In genomic region chr14:76962303-76962660, GRCh38 we compare ENCODE assay signal across 9 cellular contexts.
DNase-seq lines count a peak whose midpoint lies in the region; ATAC-seq and TF ChIP-seq lines count a peak whose summit lies in the region.
"Had no signal": no experiment of that assay in that cellular context is flagged by ENCODE, and none has a peak within 500 bp of the region (broad histone marks: within the 10 kb centered on the region; RNA-seq: fewer than 3 reads in every experiment).

No MANE protein-coding gene starts in this region.

- peaks cover 36% of the 10 kb centered on the region for H3K4me1 ChIP-seq in muscle layer of colon (ENCODE audit: insufficient read depth, low read length)

- TF ChIP-seq CTCF in 22Rv1 (IDR thresholded peaks at IDR 0.05): no peak

- H3K9me3 Mint-ChIP-seq in IgD-negative memory B cell: no peaks in the 10 kb centered on the region

- H3K36me3 ChIP-seq in muscle layer of colon (ENCODE audit: insufficient read depth, low read length): no peaks in the 10 kb centered on the region

- no peaks in the 10 kb centered on the region for H3K27me3 ChIP-seq in muscle layer of colon (ENCODE audit: control insufficient read depth in 1 of 2, insufficient read depth in 2 of 2, low read length in 2 of 2)

- DNase-seq in NCI-H1105 treated with DMSO at 0.1 percent for 48 hours (lab: John Stamatoyannopoulos, UW): no peak
- DNase-seq: NCI-H446 had no signal

- ATAC-seq in GM19395 (IDR thresholded peaks at IDR 0.05; ENCODE audit: unreplicated experiment) (no peak), HG02610 (IDR thresholded peaks at IDR 0.05; ENCODE audit: unreplicated experiment) (no peak), HG03521 (IDR thresholded peaks at IDR 0.05; ENCODE audit: unreplicated experiment) (no peak)

- no peaks in the 10 kb centered on the region for H3K36me3 Mint-ChIP-seq in IgD-negative memory B cell

- H3K27ac ChIP-seq in 22Rv1 (peak overlapping the region; percentile 9; the same call in 1 of the 2 replicates), cingulate gyrus (ENCODE audit: low read depth, low read length) (peak overlapping the region; percentile 63), muscle layer of colon (ENCODE audit: low read depth, low read length) (peak overlapping the region; percentile 84)

- H3K4me3 Mint-ChIP-seq in IgD-negative memory B cell: peak overlapping the region; percentile 44 to 92 (median 74)

- H3K9ac ChIP-seq in muscle layer of colon (ENCODE audit: low read length): peak overlapping the region; percentile 23

- H3K9me3 ChIP-seq in muscle layer of colon (ENCODE audit: low read length): no peaks in the 10 kb centered on the region

- H3K4me3 ChIP-seq in muscle layer of colon (ENCODE audit: low read depth in 1 of 2, low read length in 2 of 2): peak overlapping the region; percentile 30 to 57

- peak overlapping the region; percentile 83 to 98 (median 94) for H3K27ac Mint-ChIP-seq in IgD-negative memory B cell

- peaks cover 29 to 44% (median 37%) of the 10 kb centered on the region in 3 donors for H3K4me1 Mint-ChIP-seq in IgD-negative memory B cell

- H3K27me3 Mint-ChIP-seq in IgD-negative memory B cell: no peaks in the 10 kb centered on the region

Comparison
In these comparisons a context has a peak if more than half of its experiments do, and no peak if none do; other contexts are left out.
1. H3K27ac ChIP-seq: peak in every context shown above with its lines; median percentile 84 in muscle layer of colon; 63 in cingulate gyrus; 9 in 22Rv1.